Comparison of ENCODE assay signal across 1 cellular context in genomic region chr17:41511130-41511529, GRCh38.
TF ChIP-seq lines count a peak whose summit lies in the region.

No MANE protein-coding gene starts in this region.

TF ChIP-seq in HCT116, 20 proteins besides CTCF, POLR2A, EP300 and RAD21 (continued from another document):
- TF ChIP-seq ZBTB33 (IDR thresholded peaks at IDR 0.05; ENCODE audit: extremely low read depth, insufficient replicate concordance, low read length) = no peak
